In genomic region chr7:57274535-57275283, GRCh38 we compare ENCODE assay signal across 2 cellular contexts.
TF ChIP-seq lines count a peak whose summit lies in the region.

No MANE protein-coding gene starts in this region.

TF ChIP-seq in HepG2, 621 proteins besides CTCF, POLR2A, EP300 and RAD21 (continued from another document):
- peak; percentile 83; the same call in 1 of the 2 replicates for TF ChIP-seq ZNF274 (CRISPR knock-in tag; IDR thresholded peaks at IDR 0.05)
- no peak for TF ChIP-seq ZNF672 (CRISPR knock-in tag; IDR thresholded peaks at IDR 0.05)
- TF ChIP-seq ZNF878 (CRISPR knock-in tag; IDR thresholded peaks at IDR 0.05): no peak
TF ChIP-seq in HepG2: peak in this region for 1.

TF ChIP-seq in GM12878, 131 proteins besides CTCF, POLR2A, EP300 and RAD21 (continued from another document):
- no peak for TF ChIP-seq ZNF384 (IDR thresholded peaks at IDR 0.05; ENCODE audit: borderline replicate concordance, low read depth, low read length)
